In genomic region chr19:54179262-54179587, GRCh38 we compare ENCODE assay signal across 16 cellular contexts. TPM values are rescaled to one million over a fixed set of nuclear protein-coding genes. Genes with fewer than 3 reads are reported as not detected.
"Had no signal": no experiment of that assay in that cellular context is flagged by ENCODE, and none has a peak within 500 bp of the region (broad histone marks: within the 10 kb centered on the region; RNA-seq: fewer than 3 reads in every experiment).

No MANE protein-coding gene starts in this region.

- H3K4me1 Mint-ChIP-seq: activated T-helper 17 cell treated with anti-CD3 and anti-CD28 coated beads, Interleukin-2, amount 50 U/mL, for 72 hours; immature natural killer cell had no signal

- H3K27ac Mint-ChIP-seq: activated B cell treated with CpG ODN at 0.5 μM for 24 hours; activated CD4-positive, alpha-beta T cell treated with anti-CD3 and anti-CD28 coated beads, Interleukin-2, amount 10 ng/mL, durations not matched to agents 7 days and 5 days; activated naive CD4-positive, alpha-beta T cell treated with anti-CD3 and anti-CD28 coated beads for 36 hours; activated T-helper 17 cell treated with anti-CD3 and anti-CD28 coated beads, Interleukin-2, amount 50 U/mL, for 72 hours; immature natural killer cell had no signal

- H3K4me3 Mint-ChIP-seq: activated B cell treated with CpG ODN at 0.5 μM for 24 hours; activated CD4-positive, alpha-beta T cell treated with anti-CD3 and anti-CD28 coated beads, Interleukin-2, amount 10 ng/mL, durations not matched to agents 7 days and 5 days; activated naive CD4-positive, alpha-beta T cell treated with anti-CD3 and anti-CD28 coated beads for 36 hours; activated T-helper 17 cell treated with anti-CD3 and anti-CD28 coated beads, Interleukin-2, amount 50 U/mL, for 72 hours; immature natural killer cell; naive thymus-derived CD8-positive, alpha-beta T cell had no signal

- H3K9me3 ChIP-seq: colonic mucosa, pancreas, stomach, thoracic aorta, uterus had no signal

- DNase-seq: activated B cell treated with CpG ODN at 0.5 μM for 24 hours; activated CD8-positive, alpha-beta memory T cell treated with anti-CD3 and anti-CD28 coated beads for 24 hours; effector CD8-positive, alpha-beta T cell; immature natural killer cell; stimulated activated CD4-positive, alpha-beta T cell treated with anti-CD3 and anti-CD28 coated beads, Interleukin-15, amount 100 ng/mL, for 24 hours; stimulated activated CD4-positive, alpha-beta T cell treated with anti-CD3 and anti-CD28 coated beads, Interleukin-4, amount 100 ng/mL, for 24 hours; uterus had no signal

- H3K27me3 Mint-ChIP-seq: activated B cell treated with CpG ODN at 0.5 μM for 24 hours; activated CD4-positive, alpha-beta T cell treated with anti-CD3 and anti-CD28 coated beads, Interleukin-2, amount 10 ng/mL, durations not matched to agents 7 days and 5 days; activated T-helper 17 cell treated with anti-CD3 and anti-CD28 coated beads, Interleukin-2, amount 50 U/mL, for 72 hours; naive thymus-derived CD8-positive, alpha-beta T cell had no signal

- H3K9me3 Mint-ChIP-seq: activated B cell treated with CpG ODN at 0.5 μM for 24 hours; activated CD4-positive, alpha-beta T cell treated with anti-CD3 and anti-CD28 coated beads, Interleukin-2, amount 10 ng/mL, durations not matched to agents 7 days and 5 days; activated naive CD4-positive, alpha-beta T cell treated with anti-CD3 and anti-CD28 coated beads for 36 hours; activated T-helper 17 cell treated with anti-CD3 and anti-CD28 coated beads, Interleukin-2, amount 50 U/mL, for 72 hours; immature natural killer cell; naive thymus-derived CD8-positive, alpha-beta T cell had no signal

- H3K4me1 ChIP-seq: colonic mucosa, pancreas, uterus had no signal

- H3K27me3 ChIP-seq: colonic mucosa, pancreas, stomach, uterus had no signal

- H3K4me3 ChIP-seq: colonic mucosa, lung, pancreas, stomach, thoracic aorta, uterus had no signal

- H3K27ac ChIP-seq: colonic mucosa, pancreas, thoracic aorta, uterus had no signal

- H3K36me3 ChIP-seq: colonic mucosa, pancreas, thoracic aorta, uterus had no signal

RNA-seq across cellular contexts. Expression of gene TMC4, which starts 6.3 kb away (rescaled TPM):
- total RNA-seq: activated B cell treated with CpG ODN at 0.5 μM for 24 hours; naive thymus-derived CD8-positive, alpha-beta T cell had no signal
